In the genomic region with DNA sequence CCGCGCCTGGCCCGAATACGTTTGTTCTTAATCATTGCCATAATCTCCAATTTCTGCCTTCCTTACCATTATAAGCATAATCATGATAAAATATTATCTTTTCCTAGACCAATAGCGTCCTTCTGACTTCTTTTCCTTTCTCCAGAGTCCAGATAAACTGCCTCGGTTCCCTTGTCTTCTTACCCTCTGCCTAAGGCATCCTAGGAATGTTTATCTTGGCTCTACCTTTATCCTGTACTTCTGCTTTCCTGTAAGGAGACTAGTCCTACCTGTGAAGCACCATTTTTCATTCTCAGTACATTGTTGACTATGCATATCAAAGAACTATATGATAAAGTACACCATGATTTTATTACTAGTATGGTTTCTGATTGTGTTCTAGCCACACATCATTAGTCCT, we compare ENCODE assay signal across 21 cellular contexts. TPM values are rescaled to one million over a fixed set of nuclear protein-coding genes. Genes with fewer than 3 reads are reported as not detected.
"Had no signal": no experiment of that assay in that cellular context is flagged by ENCODE, and none has a peak within 500 bp of the region (broad histone marks: within the 10 kb centered on the region; RNA-seq: fewer than 3 reads in every experiment).

No MANE protein-coding gene starts in this region.

RNA-seq across cellular contexts. Expression of a gene that starts 18.7 kb away (rescaled TPM):
- total RNA-seq: heart left ventricle; kidney; left colon; left ventricle myocardium inferior; lower leg skin; lung; mucosa of descending colon; myocyte; naive thymus-derived CD4-positive, alpha-beta T cell; natural killer cell treated with Interleukin-12 subunit alpha and Interleukin-12 subunit beta and Interleukin-15 and Interleukin-18, amount 100 ng/mL, for 72 hours; neural crest cell; osteoblast; pancreas; psoas muscle; sigmoid colon; spleen; subcutaneous adipose tissue; suprapubic skin; thoracic aorta; urinary bladder had no signal
- polyA plus RNA-seq: heart left ventricle; immature natural killer cell; lung; naive thymus-derived CD4-positive, alpha-beta T cell; psoas muscle; sigmoid colon; spleen had no signal
